In genomic region chr5:93658044-93658443, GRCh38 we compare ENCODE assay signal across 17 cellular contexts.
"Had no signal": no experiment of that assay in that cellular context is flagged by ENCODE, and none has a peak within 500 bp of the region (broad histone marks: within the 10 kb centered on the region; RNA-seq: fewer than 3 reads in every experiment).

No MANE protein-coding gene starts in this region.

- H3K9ac ChIP-seq: parathyroid adenoma had no signal

- H3K36me3 ChIP-seq: esophagus muscularis mucosa, gastroesophageal sphincter, thyroid gland had no signal

- H3K4me3 ChIP-seq: coronary artery, esophagus muscularis mucosa, gastroesophageal sphincter, thyroid gland had no signal

- H3K27ac Mint-ChIP-seq: activated naive CD8-positive, alpha-beta T cell treated with anti-CD3 and anti-CD28 coated beads, Interleukin-2, amount 10 ng/mL, durations not matched to agents 7 days and 5 days; stimulated activated naive B cell treated with anti-CD40 and anti-IgM and Interleukin-4, amounts not matched to agents 10 μg/mL and 1 μg/mL and 100 μg/mL, for 72 hours; T-helper 2 cell treated with Interferon-gamma antibody and Interleukin-4, amounts not matched to agents 5 μg/mL and 100 μg/mL, for 36 hours had no signal

- H3K79me2 ChIP-seq: parathyroid adenoma had no signal

- H2AFZ ChIP-seq: parathyroid adenoma had no signal

- H3K27ac ChIP-seq: coronary artery, esophagus muscularis mucosa, gastroesophageal sphincter, parathyroid adenoma, thyroid gland had no signal

- H3K4me1 ChIP-seq: esophagus muscularis mucosa, gastroesophageal sphincter, parathyroid adenoma, thyroid gland had no signal

- H3K9me3 Mint-ChIP-seq: activated naive CD8-positive, alpha-beta T cell treated with anti-CD3 and anti-CD28 coated beads, Interleukin-2, amount 10 ng/mL, durations not matched to agents 7 days and 5 days; neural crest cell; stimulated activated naive B cell treated with anti-CD40 and anti-IgM and Interleukin-4, amounts not matched to agents 10 μg/mL and 1 μg/mL and 100 μg/mL, for 72 hours; T-helper 2 cell treated with Interferon-gamma antibody and Interleukin-4, amounts not matched to agents 5 μg/mL and 100 μg/mL, for 36 hours had no signal

- H3K9me3 ChIP-seq: esophagus muscularis mucosa, gastroesophageal sphincter, thyroid gland had no signal

- H3K27me3 ChIP-seq: esophagus muscularis mucosa, gastroesophageal sphincter, thyroid gland had no signal

- DNase-seq: activated CD4-positive, alpha-beta T cell treated with anti-CD3 and anti-CD28 coated beads, Interleukin-2, amount 50 U/mL, for 1 hour; activated CD4-positive, CD25-positive, alpha-beta regulatory T cell; activated CD8-positive, alpha-beta memory T cell treated with anti-CD3 and anti-CD28 coated beads for 24 hours; activated gamma-delta T cell treated with Interleukin-2 at 50 U/mL for 16 hours; activated naive CD8-positive, alpha-beta T cell treated with anti-CD3 and anti-CD28 coated beads, Interleukin-2, amount 10 ng/mL, durations not matched to agents 7 days and 5 days; aorta; caudate nucleus; islet precursor cell; stimulated activated CD4-positive, alpha-beta T cell treated with anti-CD3 and anti-CD28 coated beads, Interleukin-2, amount 100 ng/mL, for 48 hours; stimulated activated naive B cell treated with anti-CD40 and anti-IgM and Interleukin-4, amounts not matched to agents 10 μg/mL and 1 μg/mL and 100 μg/mL, for 72 hours; thyroid gland had no signal

- H3K4me3 Mint-ChIP-seq: activated naive CD8-positive, alpha-beta T cell treated with anti-CD3 and anti-CD28 coated beads, Interleukin-2, amount 10 ng/mL, durations not matched to agents 7 days and 5 days; neural crest cell; stimulated activated naive B cell treated with anti-CD40 and anti-IgM and Interleukin-4, amounts not matched to agents 10 μg/mL and 1 μg/mL and 100 μg/mL, for 72 hours; T-helper 2 cell treated with Interferon-gamma antibody and Interleukin-4, amounts not matched to agents 5 μg/mL and 100 μg/mL, for 36 hours had no signal

- H3K4me1 Mint-ChIP-seq: activated naive CD8-positive, alpha-beta T cell treated with anti-CD3 and anti-CD28 coated beads, Interleukin-2, amount 10 ng/mL, durations not matched to agents 7 days and 5 days; neural crest cell; stimulated activated naive B cell treated with anti-CD40 and anti-IgM and Interleukin-4, amounts not matched to agents 10 μg/mL and 1 μg/mL and 100 μg/mL, for 72 hours had no signal

- ATAC-seq: gastroesophageal sphincter; stimulated activated naive B cell treated with anti-CD40 and anti-IgM and Interleukin-4, amounts not matched to agents 10 μg/mL and 1 μg/mL and 100 μg/mL, for 72 hours had no signal

- H3K27me3 Mint-ChIP-seq: activated naive CD8-positive, alpha-beta T cell treated with anti-CD3 and anti-CD28 coated beads, Interleukin-2, amount 10 ng/mL, durations not matched to agents 7 days and 5 days; stimulated activated naive B cell treated with anti-CD40 and anti-IgM and Interleukin-4, amounts not matched to agents 10 μg/mL and 1 μg/mL and 100 μg/mL, for 72 hours had no signal
